Comparison of ENCODE assay signal across 25 cellular contexts in genomic region chr11:119529063-119529845, GRCh38.
DNase-seq lines count a peak whose midpoint lies in the region; ATAC-seq, FAIRE-seq and TF ChIP-seq lines count a peak whose summit lies in the region.
"Had no signal": no experiment of that assay in that cellular context is flagged by ENCODE, and none has a peak within 500 bp of the region (broad histone marks: within the 10 kb centered on the region; RNA-seq: fewer than 3 reads in every experiment).

No MANE protein-coding gene starts in this region.

- H3K79me2 ChIP-seq in trophoblast cell (ENCODE audit: control insufficient read depth, insufficient read depth, low read length, poor library complexity) = no peaks in the 10 kb centered on the region

- no peak overlapping the region for H2BK120ac ChIP-seq in trophoblast cell (ENCODE audit: insufficient read depth, low read length, poor library complexity)

- FAIRE-seq in kidney (lab: Jason Lieb, UNC) = no peak
- FAIRE-seq: GM18507, HTR-8/SVneo had no signal

- H3K9ac ChIP-seq in kidney (ENCODE audit: low read length in 2 of 2) (no peak overlapping the region), trophoblast cell (ENCODE audit: low read length) (no peak overlapping the region)

- no peak overlapping the region for H4K12ac ChIP-seq in trophoblast cell (ENCODE audit: low read depth, low read length)

- no peak overlapping the region for H4K91ac ChIP-seq in trophoblast cell (ENCODE audit: low read depth, low read length)

- H2BK5ac ChIP-seq in trophoblast cell (ENCODE audit: low read depth, low read length, poor library complexity) = no peak overlapping the region

- no peak overlapping the region for H3K4me2 ChIP-seq in trophoblast cell (ENCODE audit: low read length)
- H3K4me2 ChIP-seq: GM23338 had no signal

- H3K23ac ChIP-seq in trophoblast cell (ENCODE audit: low read length) = no peak overlapping the region

- H3K9me3 ChIP-seq in right atrium auricular region (no peaks in the 10 kb centered on the region), kidney (ENCODE audit: control insufficient read depth in 1 of 2, low read length in 2 of 2) (no peaks in the 10 kb centered on the region), trophoblast cell (ENCODE audit: insufficient read depth, low read depth, low read length) (no peaks in the 10 kb centered on the region)
- H3K9me3 ChIP-seq: SJCRH30 had no signal

- DNase-seq in cardiac septum (ENCODE audit: low spot score) (peak; percentile 67), right atrium auricular region (ENCODE audit: low spot score) (no peak), kidney (peak; percentile 48), sciatic nerve (ENCODE audit: low spot score) (peak; percentile 57), SIG-M5 (lab: John Stamatoyannopoulos, UW) (no peak), trophoblast cell (no peak), NCI-H1105 treated with DMSO at 0.1 percent for 48 hours (lab: John Stamatoyannopoulos, UW) (no peak)
- DNase-seq: 8988T; Calu3; CD8-positive, alpha-beta memory T cell; GDM1; HCEC 1CT; KG1; NCI-H1092 treated with DMSO at 0.1 percent for 48 hours; NCI-H146; NCI-H2029 treated with DMSO at 0.1 percent for 48 hours; NCI-H345; NCI-H524; NCI-H774; NK-92 treated with Interleukin-12 subunit alpha and Interleukin-12 subunit beta, amount 100 ng/mL, for 24 hours; SJCRH30 had no signal

- H3K14ac ChIP-seq in trophoblast cell (ENCODE audit: low read length) = no peak overlapping the region

- H3K4me1 ChIP-seq in right atrium auricular region (no peaks in the 10 kb centered on the region), kidney (ENCODE audit: control insufficient read depth in 1 of 2, insufficient read depth in 1 of 2, low read depth in 1 of 2, low read length in 2 of 2) (no peaks in the 10 kb centered on the region), trophoblast cell (ENCODE audit: control insufficient read depth in 1 of 2, insufficient read depth in 2 of 2, low read length in 2 of 2) (peaks cover 3% of the 10 kb centered on the region in 2 experiments)
- H3K4me1 ChIP-seq: SJCRH30 had no signal

- ATAC-seq in sciatic nerve = no peak
- ATAC-seq: GM23338, Panc1 had no signal

- H3K4me3 ChIP-seq in right atrium auricular region (no peak overlapping the region), kidney (ENCODE audit: low read length in 2 of 2) (no peak overlapping the region), trophoblast cell (ENCODE audit: low read depth, low read length) (no peak overlapping the region)
- H3K4me3 ChIP-seq: GM23338, SJCRH30 had no signal

- H3K79me1 ChIP-seq in trophoblast cell (ENCODE audit: low read length) = no peaks in the 10 kb centered on the region

- no CpG with 5 or more reads among the region's 11 CpGs for WGBS in trophoblast cell (ENCODE audit: extremely low coverage, insufficient coverage, insufficient read length)

- H4K8ac ChIP-seq in trophoblast cell (ENCODE audit: low read depth, low read length) = no peak overlapping the region

- no peak for TF ChIP-seq CTCF in right atrium auricular region (IDR thresholded peaks at IDR 0.05)
- no peak for TF ChIP-seq CTCF in kidney (IDR thresholded peaks at IDR 0.05; ENCODE audit: borderline replicate concordance, extremely low read depth, insufficient read depth)

- no peak overlapping the region for H2BK12ac ChIP-seq in trophoblast cell (ENCODE audit: low read length)

- intact Hi-C loops in cardiac septum (cut with DNase I) = no loop called here
- intact Hi-C loops in kidney (cut with DNase I) = no loop called here
- intact Hi-C loops in sciatic nerve (cut with DNase I) = no loop called here

- no peaks in the 10 kb centered on the region for H3K36me3 ChIP-seq in right atrium auricular region
- H3K36me3 ChIP-seq in kidney (ENCODE audit: control insufficient read depth in 1 of 2, insufficient read depth in 2 of 2, low read length in 2 of 2) = no peaks in the 10 kb centered on the region
- no peaks in the 10 kb centered on the region for H3K36me3 ChIP-seq in trophoblast cell (ENCODE audit: control insufficient read depth in 1 of 2, insufficient read depth in 2 of 2, low read length in 2 of 2)
- H3K36me3 ChIP-seq: SJCRH30 had no signal

- H3K27me3 ChIP-seq in right atrium auricular region (no peaks in the 10 kb centered on the region), trophoblast cell (ENCODE audit: insufficient read depth, low read length) (no peaks in the 10 kb centered on the region)
- H3K27me3 ChIP-seq: SJCRH30 had no signal

- no peak overlapping the region for H3K27ac ChIP-seq in right atrium auricular region
- no peak overlapping the region for H3K27ac ChIP-seq in kidney (ENCODE audit: low read depth in 2 of 2, low read length in 2 of 2)
- H3K27ac ChIP-seq in trophoblast cell (ENCODE audit: low read depth, low read length) = no peak overlapping the region
- H3K27ac ChIP-seq: SJCRH30 had no signal

- no peak overlapping the region for H2AK5ac ChIP-seq in trophoblast cell (ENCODE audit: low read length)

- H2AFZ ChIP-seq in trophoblast cell (ENCODE audit: insufficient read depth, low read length, poor library complexity) = no peak overlapping the region
- H2AFZ ChIP-seq: GM23338 had no signal

- no peak overlapping the region for H3K18ac ChIP-seq in trophoblast cell (ENCODE audit: low read length)

- H3K4ac ChIP-seq in trophoblast cell (ENCODE audit: low read depth, low read length) = no peak overlapping the region

Comparison
In these comparisons a context has a peak if more than half of its experiments do, and no peak if none do; other contexts are left out.
1. DNase-seq: peak in cardiac septum (single experiment), kidney (single experiment) and sciatic nerve (single experiment); none in right atrium auricular region (single experiment), SIG-M5 (single experiment), trophoblast cell (0 of 2) and NCI-H1105 treated with DMSO at 0.1 percent for 48 hours (single experiment).